ENCODE assay signal across 8 cellular contexts in genomic region chr12:54214553-54215374, GRCh38. TPM values are rescaled to one million over a fixed set of nuclear protein-coding genes. Genes with fewer than 3 reads are reported as not detected.
DNase-seq lines count a peak whose midpoint lies in the region; ATAC-seq and TF ChIP-seq lines count a peak whose summit lies in the region.

No MANE protein-coding gene starts in this region.

- no peaks in the 10 kb centered on the region for H3K9me3 Mint-ChIP-seq in immature natural killer cell

- peak; percentile 80 for ATAC-seq in GM19035 (IDR thresholded peaks at IDR 0.05; ENCODE audit: unreplicated experiment)
- peak; percentile 77 for ATAC-seq in HG03196 (IDR thresholded peaks at IDR 0.05; ENCODE audit: unreplicated experiment)

- no peak overlapping the region for H3K27ac ChIP-seq in VCaP

- H3K4me1 Mint-ChIP-seq in immature natural killer cell = peaks cover 38% of the 10 kb centered on the region in 2 donors

- TF ChIP-seq CTCF in VCaP (conservative IDR thresholded peaks at IDR 0.05) = peak; percentile 100

- H3K27me3 Mint-ChIP-seq in immature natural killer cell (ENCODE audit: low read depth in 3 of 3) = peaks cover 9 to 28% (median 13%) of the 10 kb centered on the region in 3 donors

- H3K4me3 Mint-ChIP-seq in immature natural killer cell = peak overlapping the region; percentile 70 to 89 (median 74)

- DNase-seq in Ammon's horn (ENCODE audit: low spot score) (peak; percentile 93), NCI-H2227 (lab: John Stamatoyannopoulos, UW; ENCODE audit: unreplicated experiment) (peak; percentile 87), brain pericyte (ENCODE audit: low read depth, low spot score) (peak; percentile 55), immature natural killer cell (peak; percentile 89 to 93 (median 92))
- peak; percentile 79 to 81 for DNase-seq in stimulated activated CD4-positive, alpha-beta T cell treated with anti-CD3 and anti-CD28 coated beads, Interleukin-15, amount 100 ng/mL, for 1 hour (ENCODE audit: low read depth in 1 of 2, low spot score in 1 of 2)

- no peaks in the 10 kb centered on the region for H3K36me3 Mint-ChIP-seq in immature natural killer cell

- peak overlapping the region in 2 of 6 donors; percentile 20 to 68 for H3K27ac Mint-ChIP-seq in immature natural killer cell

RNA-seq across cellular contexts. Expression of gene SMUG1, which starts 26.0 kb away (rescaled TPM):
- 10 to 100 TPM; 30.7 to 41.6 (median 34.4) TPM for polyA plus RNA-seq in immature natural killer cell
